ENCODE assay signal across 1 cellular context in the genomic region with DNA sequence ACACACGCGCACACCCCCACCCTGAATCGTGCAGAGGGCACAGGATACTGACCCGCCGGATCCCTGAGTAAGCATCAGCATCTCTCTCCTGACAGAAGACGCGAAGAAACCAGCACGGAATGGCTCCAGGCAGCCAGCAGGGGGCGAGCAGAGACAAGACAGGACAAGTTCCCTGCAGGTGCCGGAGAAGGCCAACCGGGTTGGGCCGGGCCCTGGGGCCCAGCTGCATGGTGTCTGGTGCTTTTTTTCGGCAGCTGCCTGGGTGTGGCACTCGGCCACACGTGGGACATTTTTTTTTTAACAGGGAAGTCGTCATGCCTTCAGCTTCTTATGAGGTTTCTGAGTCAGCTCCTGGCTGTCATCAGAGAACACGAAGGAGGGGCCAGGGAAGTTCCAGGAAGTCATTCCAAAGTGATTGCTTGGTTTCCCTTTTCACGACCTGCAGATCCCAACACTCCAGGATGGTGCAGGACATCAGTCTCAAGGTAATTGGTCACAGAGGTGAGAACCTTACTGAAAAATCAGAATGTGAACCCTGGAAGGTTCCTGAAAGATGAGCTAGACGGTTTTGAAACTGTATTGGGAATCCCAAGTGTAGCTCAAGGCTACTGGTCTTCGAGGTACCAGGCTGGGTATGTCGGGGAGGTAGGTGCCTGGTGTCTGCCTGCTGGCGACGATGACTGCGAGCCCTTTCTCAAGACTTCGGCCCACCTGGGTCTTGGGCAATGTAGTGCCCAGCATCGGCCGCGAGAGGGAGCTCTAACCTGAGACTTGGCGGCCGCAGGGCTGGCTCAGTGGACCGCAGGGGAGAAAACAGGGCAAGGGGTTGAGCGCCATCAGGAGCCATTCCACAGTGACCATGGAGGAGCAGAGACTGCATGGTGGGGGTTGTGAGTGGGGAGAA.
TF ChIP-seq lines count a peak whose summit lies in the region.

No MANE protein-coding gene starts in this region.

TF ChIP-seq in HEK293, 187 proteins besides CTCF, POLR2A, EP300 and RAD21 (continued from another document and continues in another):
- TF ChIP-seq, protein P1, sequence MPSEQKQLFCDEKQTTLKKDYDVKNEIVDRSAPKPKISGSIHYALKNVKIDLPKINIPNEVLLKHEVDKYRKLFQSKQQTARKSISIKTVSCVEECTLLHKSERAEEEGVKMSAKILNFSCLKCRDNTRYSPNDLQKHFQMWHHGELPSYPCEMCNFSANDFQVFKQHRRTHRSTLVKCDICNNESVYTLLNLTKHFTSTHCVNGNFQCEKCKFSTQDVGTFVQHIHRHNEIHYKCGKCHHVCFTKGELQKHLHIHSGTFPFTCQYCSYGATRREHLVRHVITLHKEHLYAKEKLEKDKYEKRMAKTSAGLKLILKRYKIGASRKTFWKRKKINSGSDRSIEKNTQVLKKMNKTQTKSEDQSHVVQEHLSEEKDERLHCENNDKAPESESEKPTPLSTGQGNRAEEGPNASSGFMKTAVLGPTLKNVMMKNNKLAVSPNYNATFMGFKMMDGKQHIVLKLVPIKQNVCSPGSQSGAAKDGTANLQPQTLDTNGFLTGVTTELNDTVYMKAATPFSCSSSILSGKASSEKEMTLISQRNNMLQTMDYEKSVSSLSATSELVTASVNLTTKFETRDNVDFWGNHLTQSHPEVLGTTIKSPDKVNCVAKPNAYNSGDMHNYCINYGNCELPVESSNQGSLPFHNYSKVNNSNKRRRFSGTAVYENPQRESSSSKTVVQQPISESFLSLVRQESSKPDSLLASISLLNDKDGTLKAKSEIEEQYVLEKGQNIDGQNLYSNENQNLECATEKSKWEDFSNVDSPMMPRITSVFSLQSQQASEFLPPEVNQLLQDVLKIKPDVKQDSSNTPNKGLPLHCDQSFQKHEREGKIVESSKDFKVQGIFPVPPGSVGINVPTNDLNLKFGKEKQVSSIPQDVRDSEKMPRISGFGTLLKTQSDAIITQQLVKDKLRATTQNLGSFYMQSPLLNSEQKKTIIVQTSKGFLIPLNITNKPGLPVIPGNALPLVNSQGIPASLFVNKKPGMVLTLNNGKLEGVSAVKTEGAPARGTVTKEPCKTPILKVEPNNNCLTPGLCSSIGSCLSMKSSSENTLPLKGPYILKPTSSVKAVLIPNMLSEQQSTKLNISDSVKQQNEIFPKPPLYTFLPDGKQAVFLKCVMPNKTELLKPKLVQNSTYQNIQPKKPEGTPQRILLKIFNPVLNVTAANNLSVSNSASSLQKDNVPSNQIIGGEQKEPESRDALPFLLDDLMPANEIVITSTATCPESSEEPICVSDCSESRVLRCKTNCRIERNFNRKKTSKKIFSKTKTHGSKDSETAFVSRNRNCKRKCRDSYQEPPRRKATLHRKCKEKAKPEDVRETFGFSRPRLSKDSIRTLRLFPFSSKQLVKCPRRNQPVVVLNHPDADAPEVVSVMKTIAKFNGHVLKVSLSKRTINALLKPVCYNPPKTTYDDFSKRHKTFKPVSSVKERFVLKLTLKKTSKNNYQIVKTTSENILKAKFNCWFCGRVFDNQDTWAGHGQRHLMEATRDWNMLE (tag by site-specific recombination; conservative IDR thresholded peaks at IDR 0.05; ENCODE audit: low read depth), result no peak; the same call in 1 of the 2 replicates
- TF ChIP-seq ZNF266 (tag by site-specific recombination; IDR thresholded peaks at IDR 0.05; ENCODE audit: low read depth) (no peak), ZNF473 (tag by site-specific recombination; IDR thresholded peaks at IDR 0.05) (no peak), ZNF211 (tag by site-specific recombination; IDR thresholded peaks at IDR 0.05; ENCODE audit: low read depth) (no peak), SCRT2 (tag by site-specific recombination; IDR thresholded peaks at IDR 0.05) (no peak), FEZF1 (tag by site-specific recombination; IDR thresholded peaks at IDR 0.05) (0 out of 2 replicates have a peak, but pooled peaks have one; percentile 45), YY1 (tag by site-specific recombination; IDR thresholded peaks at IDR 0.05) (no peak), ZNF660 (tag by site-specific recombination; IDR thresholded peaks at IDR 0.05) (peak; percentile 68; the same call in 1 of the 2 replicates), ZNF19 (tag by site-specific recombination; IDR thresholded peaks at IDR 0.05; ENCODE audit: low read depth) (no peak), ZNF76 (tag by site-specific recombination; IDR thresholded peaks at IDR 0.05; ENCODE audit: borderline replicate concordance, low read depth) (peak; percentile 8; the same call in 1 of the 2 replicates), ZSCAN30 (tag by site-specific recombination; IDR thresholded peaks at IDR 0.05) (peak; percentile 82), ZNF214 (tag by site-specific recombination; IDR thresholded peaks at IDR 0.05; ENCODE audit: borderline replicate concordance) (no peak), ZNF335 (tag by site-specific recombination; conservative IDR thresholded peaks at IDR 0.05) (peak; percentile 83), ZNF768 (tag by site-specific recombination; IDR thresholded peaks at IDR 0.05) (no peak), ZNF10 (tag by site-specific recombination; IDR thresholded peaks at IDR 0.05) (peak; percentile 97), ZFP41 (tag by site-specific recombination; IDR thresholded peaks at IDR 0.05; ENCODE audit: borderline replicate concordance) (no peak), ZNF837 (tag by site-specific recombination; IDR thresholded peaks at IDR 0.05) (no peak), SP7 (tag by site-specific recombination; IDR thresholded peaks at IDR 0.05) (peak; percentile 43; the same call in 1 of the 2 replicates), ZFHX2 (tag by site-specific recombination; conservative IDR thresholded peaks at IDR 0.05) (no peak), MZF1 (tag by site-specific recombination; IDR thresholded peaks at IDR 0.05; ENCODE audit: borderline replicate concordance) (no peak), GLIS1 (tag by site-specific recombination; IDR thresholded peaks at IDR 0.05) (peak; percentile 71), ZNF544 (tag by site-specific recombination; IDR thresholded peaks at IDR 0.05) (no peak), ZNF585B (tag by site-specific recombination; IDR thresholded peaks at IDR 0.05) (no peak), IKZF3 (tag by site-specific recombination; IDR thresholded peaks at IDR 0.05) (no peak), ZNF174 (tag by site-specific recombination; IDR thresholded peaks at IDR 0.05) (no peak), ZNF529 (tag by site-specific recombination; IDR thresholded peaks at IDR 0.05; ENCODE audit: insufficient replicate concordance) (no peak), GLIS2 (tag by site-specific recombination; IDR thresholded peaks at IDR 0.05) (peak; percentile 9; the same call in 1 of the 2 replicates), ZNF2 (tag by site-specific recombination; IDR thresholded peaks at IDR 0.05) (peak; percentile 37; the same call in 1 of the 2 replicates), ZBTB20 (tag by site-specific recombination; IDR thresholded peaks at IDR 0.05) (peak; percentile 38; the same call in 1 of the 2 replicates), ZFP69B (tag by site-specific recombination; IDR thresholded peaks at IDR 0.05) (peak; percentile 88), ZNF747 (tag by site-specific recombination; IDR thresholded peaks at IDR 0.05) (no peak), PATZ1 (tag by site-specific recombination; IDR thresholded peaks at IDR 0.05) (peak; percentile 63), ZBTB48 (tag by site-specific recombination; IDR thresholded peaks at IDR 0.05) (0 out of 2 replicates have a peak, but pooled peaks have one; percentile 6), BCL11A (tag by site-specific recombination; IDR thresholded peaks at IDR 0.05; ENCODE audit: low read depth) (0 out of 2 replicates have a peak, but pooled peaks have one; percentile 23), SP3 (tag by site-specific recombination; IDR thresholded peaks at IDR 0.05) (peak; percentile 50), OVOL3 (tag by site-specific recombination; IDR thresholded peaks at IDR 0.05) (no peak), ZNF175 (tag by site-specific recombination; IDR thresholded peaks at IDR 0.05) (no peak), ZNF169 (tag by site-specific recombination; IDR thresholded peaks at IDR 0.05) (no peak), ZNF707 (tag by site-specific recombination; IDR thresholded peaks at IDR 0.05) (no peak), SETDB1 (IDR thresholded peaks at IDR 0.05; ENCODE audit: insufficient read length, low read length) (no peak), ZNF692 (tag by site-specific recombination; IDR thresholded peaks at IDR 0.05) (peak; percentile 95), ZNF596 (tag by site-specific recombination; IDR thresholded peaks at IDR 0.05) (no peak), ZBTB26 (tag by site-specific recombination; optimal IDR thresholded peaks at IDR 0.05) (no peak), ZNF132 (tag by site-specific recombination; IDR thresholded peaks at IDR 0.05; ENCODE audit: borderline replicate concordance) (no peak), ZBTB17 (tag by site-specific recombination; IDR thresholded peaks at IDR 0.05) (peak; percentile 41; the same call in 1 of the 2 replicates), ZNF626 (tag by site-specific recombination; IDR thresholded peaks at IDR 0.05) (no peak), MEIS1 (CRISPR knock-in tag; IDR thresholded peaks at IDR 0.05; ENCODE audit: borderline replicate concordance) (no peak), ZIC2 (tag by site-specific recombination; IDR thresholded peaks at IDR 0.05) (peak; percentile 73), GLI2 (tag by site-specific recombination; IDR thresholded peaks at IDR 0.05; ENCODE audit: borderline replicate concordance, low read depth) (no peak)
- TF ChIP-seq, protein P2, sequence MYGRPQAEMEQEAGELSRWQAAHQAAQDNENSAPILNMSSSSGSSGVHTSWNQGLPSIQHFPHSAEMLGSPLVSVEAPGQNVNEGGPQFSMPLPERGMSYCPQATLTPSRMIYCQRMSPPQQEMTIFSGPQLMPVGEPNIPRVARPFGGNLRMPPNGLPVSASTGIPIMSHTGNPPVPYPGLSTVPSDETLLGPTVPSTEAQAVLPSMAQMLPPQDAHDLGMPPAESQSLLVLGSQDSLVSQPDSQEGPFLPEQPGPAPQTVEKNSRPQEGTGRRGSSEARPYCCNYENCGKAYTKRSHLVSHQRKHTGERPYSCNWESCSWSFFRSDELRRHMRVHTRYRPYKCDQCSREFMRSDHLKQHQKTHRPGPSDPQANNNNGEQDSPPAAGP (tag by site-specific recombination; IDR thresholded peaks at IDR 0.05), result no peak; the same call in none of the 2 replicates
- TF ChIP-seq, protein P3, sequence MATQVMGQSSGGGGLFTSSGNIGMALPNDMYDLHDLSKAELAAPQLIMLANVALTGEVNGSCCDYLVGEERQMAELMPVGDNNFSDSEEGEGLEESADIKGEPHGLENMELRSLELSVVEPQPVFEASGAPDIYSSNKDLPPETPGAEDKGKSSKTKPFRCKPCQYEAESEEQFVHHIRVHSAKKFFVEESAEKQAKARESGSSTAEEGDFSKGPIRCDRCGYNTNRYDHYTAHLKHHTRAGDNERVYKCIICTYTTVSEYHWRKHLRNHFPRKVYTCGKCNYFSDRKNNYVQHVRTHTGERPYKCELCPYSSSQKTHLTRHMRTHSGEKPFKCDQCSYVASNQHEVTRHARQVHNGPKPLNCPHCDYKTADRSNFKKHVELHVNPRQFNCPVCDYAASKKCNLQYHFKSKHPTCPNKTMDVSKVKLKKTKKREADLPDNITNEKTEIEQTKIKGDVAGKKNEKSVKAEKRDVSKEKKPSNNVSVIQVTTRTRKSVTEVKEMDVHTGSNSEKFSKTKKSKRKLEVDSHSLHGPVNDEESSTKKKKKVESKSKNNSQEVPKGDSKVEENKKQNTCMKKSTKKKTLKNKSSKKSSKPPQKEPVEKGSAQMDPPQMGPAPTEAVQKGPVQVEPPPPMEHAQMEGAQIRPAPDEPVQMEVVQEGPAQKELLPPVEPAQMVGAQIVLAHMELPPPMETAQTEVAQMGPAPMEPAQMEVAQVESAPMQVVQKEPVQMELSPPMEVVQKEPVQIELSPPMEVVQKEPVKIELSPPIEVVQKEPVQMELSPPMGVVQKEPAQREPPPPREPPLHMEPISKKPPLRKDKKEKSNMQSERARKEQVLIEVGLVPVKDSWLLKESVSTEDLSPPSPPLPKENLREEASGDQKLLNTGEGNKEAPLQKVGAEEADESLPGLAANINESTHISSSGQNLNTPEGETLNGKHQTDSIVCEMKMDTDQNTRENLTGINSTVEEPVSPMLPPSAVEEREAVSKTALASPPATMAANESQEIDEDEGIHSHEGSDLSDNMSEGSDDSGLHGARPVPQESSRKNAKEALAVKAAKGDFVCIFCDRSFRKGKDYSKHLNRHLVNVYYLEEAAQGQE (tag by site-specific recombination; IDR thresholded peaks at IDR 0.05), result no peak
